In the genomic region with DNA sequence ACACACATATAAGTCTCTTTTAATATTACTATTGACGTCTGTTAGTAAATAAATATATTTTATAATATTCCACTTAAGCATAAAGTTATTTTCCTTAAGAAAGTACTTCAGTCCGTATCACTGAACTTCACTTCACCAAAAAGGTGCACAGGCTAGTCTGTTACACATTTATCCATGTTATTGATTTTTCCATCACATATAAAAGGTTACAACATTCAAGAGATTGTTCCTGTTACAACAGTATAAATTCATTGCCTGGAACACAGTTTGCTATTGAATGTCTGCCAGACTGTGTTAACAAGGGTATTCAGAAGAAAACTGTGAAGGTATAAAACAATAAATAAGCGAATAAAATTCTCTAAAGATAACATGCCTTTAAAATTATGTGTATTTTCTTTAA, we compare ENCODE assay signal across 36 cellular contexts.
"Had no signal": no experiment of that assay in that cellular context is flagged by ENCODE, and none has a peak within 500 bp of the region (broad histone marks: within the 10 kb centered on the region; RNA-seq: fewer than 3 reads in every experiment).

No MANE protein-coding gene starts in this region.

- H3K27ac ChIP-seq: cardiac muscle cell, PC-9, RWPE1, VCaP had no signal

- H3K36me3 ChIP-seq: cardiac muscle cell had no signal

- H3K4me2 ChIP-seq: PC-9 had no signal

- DNase-seq: activated B cell treated with CpG ODN at 0.5 μM for 24 hours; activated CD4-positive, alpha-beta memory T cell treated with anti-CD3 and anti-CD28 coated beads, Interleukin-2, amount 10 ng/mL, durations not matched to agents 7 days and 5 days; activated CD4-positive, alpha-beta T cell treated with anti-CD3 and anti-CD28 coated beads for 4 hours; activated CD4-positive, alpha-beta T cell treated with anti-CD3 and anti-CD28 coated beads, Interleukin-2, amount 50 U/mL, for 1 hour; activated CD4-positive, CD25-positive, alpha-beta regulatory T cell treated with anti-CD3 and anti-CD28 coated beads, Interleukin-2, amount 50 U/mL, for 72 hours; activated CD8-positive, alpha-beta memory T cell treated with anti-CD3 and anti-CD28 coated beads for 24 hours; activated CD8-positive, alpha-beta memory T cell treated with anti-CD3 and anti-CD28 coated beads, Interleukin-2, amount 10 ng/mL, durations not matched to agents 7 days and 5 days; activated CD8-positive, alpha-beta memory T cell treated with anti-CD3 and anti-CD28 coated beads, Interleukin-2, amount 50 U/mL, for 48 hours; activated effector memory CD4-positive, alpha-beta T cell treated with anti-CD3 and anti-CD28 coated beads, Interleukin-2, amount 50 U/mL, for 16 hours; activated naive CD4-positive, alpha-beta T cell; activated naive CD4-positive, alpha-beta T cell treated with anti-CD3 and anti-CD28 coated beads, Interleukin-2, amount 50 U/mL, for 16 hours; activated naive CD8-positive, alpha-beta T cell treated with anti-CD3 and anti-CD28 coated beads for 36 hours; activated T-cell treated with anti-CD3 and anti-CD28 coated beads, Interleukin-2, amount 50 U/mL, for 1 hour; activated T-cell treated with anti-CD3 and anti-CD28 coated beads, Interleukin-2, amount 50 U/mL, for 72 hours; amniotic stem cell; aorta; NCI-H1105 treated with DMSO at 0.1 percent for 48 hours; NCI-H1436; NCI-H1694; NCI-H1930; NCI-H2081 treated with DMSO at 0.1 percent for 48 hours; NCI-H2171; NCI-H524 treated with DMSO at 0.1 percent for 48 hours; PC-9; SIG-M5; T-cell; T-helper 17 cell; T-helper 9 cell had no signal

- H3K27me3 ChIP-seq: cardiac muscle cell had no signal

- H3K4me3 ChIP-seq: cardiac muscle cell, K562, PC-9 had no signal

- ATAC-seq: activated CD8-positive, alpha-beta memory T cell treated with anti-CD3 and anti-CD28 coated beads, Interleukin-2, amount 10 ng/mL, durations not matched to agents 7 days and 5 days; activated T-cell treated with anti-CD3 and anti-CD28 coated beads, Interleukin-2, amount 50 U/mL, for 72 hours; activated T-helper 17 cell treated with anti-CD3 and anti-CD28 coated beads, Interleukin-2, amount 50 U/mL, for 72 hours; K562; Right ventricle myocardium inferior; SK-N-SH treated with all-trans-retinoic acid at 6 μM for 48 hours; T-cell; T-helper 17 cell had no signal

- FAIRE-seq: K562, RCC 7860 had no signal
